In genomic region chr15:42155546-42156265, GRCh38 we compare ENCODE assay signal across 1 cellular context.
TF ChIP-seq lines count a peak whose summit lies in the region.

No MANE protein-coding gene starts in this region.

TF ChIP-seq in H1, 55 proteins besides CTCF, POLR2A, EP300 and RAD21 (continued from another document):
- TF ChIP-seq, protein P1, sequence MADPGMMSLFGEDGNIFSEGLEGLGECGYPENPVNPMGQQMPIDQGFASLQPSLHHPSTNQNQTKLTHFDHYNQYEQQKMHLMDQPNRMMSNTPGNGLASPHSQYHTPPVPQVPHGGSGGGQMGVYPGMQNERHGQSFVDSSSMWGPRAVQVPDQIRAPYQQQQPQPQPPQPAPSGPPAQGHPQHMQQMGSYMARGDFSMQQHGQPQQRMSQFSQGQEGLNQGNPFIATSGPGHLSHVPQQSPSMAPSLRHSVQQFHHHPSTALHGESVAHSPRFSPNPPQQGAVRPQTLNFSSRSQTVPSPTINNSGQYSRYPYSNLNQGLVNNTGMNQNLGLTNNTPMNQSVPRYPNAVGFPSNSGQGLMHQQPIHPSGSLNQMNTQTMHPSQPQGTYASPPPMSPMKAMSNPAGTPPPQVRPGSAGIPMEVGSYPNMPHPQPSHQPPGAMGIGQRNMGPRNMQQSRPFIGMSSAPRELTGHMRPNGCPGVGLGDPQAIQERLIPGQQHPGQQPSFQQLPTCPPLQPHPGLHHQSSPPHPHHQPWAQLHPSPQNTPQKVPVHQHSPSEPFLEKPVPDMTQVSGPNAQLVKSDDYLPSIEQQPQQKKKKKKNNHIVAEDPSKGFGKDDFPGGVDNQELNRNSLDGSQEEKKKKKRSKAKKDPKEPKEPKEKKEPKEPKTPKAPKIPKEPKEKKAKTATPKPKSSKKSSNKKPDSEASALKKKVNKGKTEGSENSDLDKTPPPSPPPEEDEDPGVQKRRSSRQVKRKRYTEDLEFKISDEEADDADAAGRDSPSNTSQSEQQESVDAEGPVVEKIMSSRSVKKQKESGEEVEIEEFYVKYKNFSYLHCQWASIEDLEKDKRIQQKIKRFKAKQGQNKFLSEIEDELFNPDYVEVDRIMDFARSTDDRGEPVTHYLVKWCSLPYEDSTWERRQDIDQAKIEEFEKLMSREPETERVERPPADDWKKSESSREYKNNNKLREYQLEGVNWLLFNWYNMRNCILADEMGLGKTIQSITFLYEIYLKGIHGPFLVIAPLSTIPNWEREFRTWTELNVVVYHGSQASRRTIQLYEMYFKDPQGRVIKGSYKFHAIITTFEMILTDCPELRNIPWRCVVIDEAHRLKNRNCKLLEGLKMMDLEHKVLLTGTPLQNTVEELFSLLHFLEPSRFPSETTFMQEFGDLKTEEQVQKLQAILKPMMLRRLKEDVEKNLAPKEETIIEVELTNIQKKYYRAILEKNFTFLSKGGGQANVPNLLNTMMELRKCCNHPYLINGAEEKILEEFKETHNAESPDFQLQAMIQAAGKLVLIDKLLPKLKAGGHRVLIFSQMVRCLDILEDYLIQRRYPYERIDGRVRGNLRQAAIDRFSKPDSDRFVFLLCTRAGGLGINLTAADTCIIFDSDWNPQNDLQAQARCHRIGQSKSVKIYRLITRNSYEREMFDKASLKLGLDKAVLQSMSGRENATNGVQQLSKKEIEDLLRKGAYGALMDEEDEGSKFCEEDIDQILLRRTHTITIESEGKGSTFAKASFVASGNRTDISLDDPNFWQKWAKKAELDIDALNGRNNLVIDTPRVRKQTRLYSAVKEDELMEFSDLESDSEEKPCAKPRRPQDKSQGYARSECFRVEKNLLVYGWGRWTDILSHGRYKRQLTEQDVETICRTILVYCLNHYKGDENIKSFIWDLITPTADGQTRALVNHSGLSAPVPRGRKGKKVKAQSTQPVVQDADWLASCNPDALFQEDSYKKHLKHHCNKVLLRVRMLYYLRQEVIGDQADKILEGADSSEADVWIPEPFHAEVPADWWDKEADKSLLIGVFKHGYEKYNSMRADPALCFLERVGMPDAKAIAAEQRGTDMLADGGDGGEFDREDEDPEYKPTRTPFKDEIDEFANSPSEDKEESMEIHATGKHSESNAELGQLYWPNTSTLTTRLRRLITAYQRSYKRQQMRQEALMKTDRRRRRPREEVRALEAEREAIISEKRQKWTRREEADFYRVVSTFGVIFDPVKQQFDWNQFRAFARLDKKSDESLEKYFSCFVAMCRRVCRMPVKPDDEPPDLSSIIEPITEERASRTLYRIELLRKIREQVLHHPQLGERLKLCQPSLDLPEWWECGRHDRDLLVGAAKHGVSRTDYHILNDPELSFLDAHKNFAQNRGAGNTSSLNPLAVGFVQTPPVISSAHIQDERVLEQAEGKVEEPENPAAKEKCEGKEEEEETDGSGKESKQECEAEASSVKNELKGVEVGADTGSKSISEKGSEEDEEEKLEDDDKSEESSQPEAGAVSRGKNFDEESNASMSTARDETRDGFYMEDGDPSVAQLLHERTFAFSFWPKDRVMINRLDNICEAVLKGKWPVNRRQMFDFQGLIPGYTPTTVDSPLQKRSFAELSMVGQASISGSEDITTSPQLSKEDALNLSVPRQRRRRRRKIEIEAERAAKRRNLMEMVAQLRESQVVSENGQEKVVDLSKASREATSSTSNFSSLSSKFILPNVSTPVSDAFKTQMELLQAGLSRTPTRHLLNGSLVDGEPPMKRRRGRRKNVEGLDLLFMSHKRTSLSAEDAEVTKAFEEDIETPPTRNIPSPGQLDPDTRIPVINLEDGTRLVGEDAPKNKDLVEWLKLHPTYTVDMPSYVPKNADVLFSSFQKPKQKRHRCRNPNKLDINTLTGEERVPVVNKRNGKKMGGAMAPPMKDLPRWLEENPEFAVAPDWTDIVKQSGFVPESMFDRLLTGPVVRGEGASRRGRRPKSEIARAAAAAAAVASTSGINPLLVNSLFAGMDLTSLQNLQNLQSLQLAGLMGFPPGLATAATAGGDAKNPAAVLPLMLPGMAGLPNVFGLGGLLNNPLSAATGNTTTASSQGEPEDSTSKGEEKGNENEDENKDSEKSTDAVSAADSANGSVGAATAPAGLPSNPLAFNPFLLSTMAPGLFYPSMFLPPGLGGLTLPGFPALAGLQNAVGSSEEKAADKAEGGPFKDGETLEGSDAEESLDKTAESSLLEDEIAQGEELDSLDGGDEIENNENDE (IDR thresholded peaks at IDR 0.05; ENCODE audit: insufficient replicate concordance, low read length): no peak
- TF ChIP-seq SUZ12 (IDR thresholded peaks at IDR 0.05; ENCODE audit: low read length) (no peak), SIN3A (conservative IDR thresholded peaks at IDR 0.05 in 1 of 2, IDR thresholded peaks at IDR 0.05 in 1 of 2; ENCODE audit: low read depth in 1 of 2, low read length in 2 of 2) (no peak), CEBPB (IDR thresholded peaks at IDR 0.05; ENCODE audit: low read depth, low read length) (no peak), CHD2 (IDR thresholded peaks at IDR 0.05; ENCODE audit: low read length) (no peak), POU5F1 (IDR thresholded peaks at IDR 0.05; ENCODE audit: low read depth, low read length) (no peak), RXRA (IDR thresholded peaks at IDR 0.05; ENCODE audit: insufficient read depth, low read depth, low read length) (no peak), NRF1 (IDR thresholded peaks at IDR 0.05; ENCODE audit: low read depth, low read length) (no peak), TCF12 (IDR thresholded peaks at IDR 0.05; ENCODE audit: low read depth, low read length) (no peak), PHF8 (conservative IDR thresholded peaks at IDR 0.05; ENCODE audit: low read depth, low read length) (no peak)
TF ChIP-seq in H1: peak in this region for 0.
